In genomic region chr19:35509861-35510625, GRCh38 we compare ENCODE assay signal across 1 cellular context.
A peak's percentile ranks its signal among the peaks of the same experiment; 100 is the strongest.
TF ChIP-seq lines count a peak whose summit lies in the region.

No MANE protein-coding gene starts in this region.

TF ChIP-seq in A549, 52 proteins besides CTCF, POLR2A, EP300 and RAD21 (continued from another document):
- TF ChIP-seq, protein P1, sequence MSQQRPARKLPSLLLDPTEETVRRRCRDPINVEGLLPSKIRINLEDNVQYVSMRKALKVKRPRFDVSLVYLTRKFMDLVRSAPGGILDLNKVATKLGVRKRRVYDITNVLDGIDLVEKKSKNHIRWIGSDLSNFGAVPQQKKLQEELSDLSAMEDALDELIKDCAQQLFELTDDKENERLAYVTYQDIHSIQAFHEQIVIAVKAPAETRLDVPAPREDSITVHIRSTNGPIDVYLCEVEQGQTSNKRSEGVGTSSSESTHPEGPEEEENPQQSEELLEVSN (IDR thresholded peaks at IDR 0.05; ENCODE audit: borderline replicate concordance, low read depth): no peak
- TF ChIP-seq JUN (IDR thresholded peaks at IDR 0.05): peak in 1 of 2 experiments; percentile 25; a peak in 1 of 5 replicates
